ENCODE assay signal across 8 cellular contexts in genomic region chr9:35096035-35096849, GRCh38. TPM values are rescaled to one million over a fixed set of nuclear protein-coding genes. Genes with fewer than 3 reads are reported as not detected.
DNase-seq lines count a peak whose midpoint lies in the region; ATAC-seq and TF ChIP-seq lines count a peak whose summit lies in the region.

PIGO (minus strand) TSS chr9:35096591; CDS start chr9:35095565, 1,026 bp downstream.

- H2AFZ ChIP-seq in GM23338 = peak within 1 kb of the TSS; percentile 86; the same call in 1 of the 2 replicates

- H3K27ac Mint-ChIP-seq in GM23338 (peak within 1 kb of the TSS; percentile 96), neural crest cell (ENCODE audit: unreplicated experiment) (peak within 1 kb of the TSS; percentile 91)

- H3K4me3 ChIP-seq in GM23338 = peak within 1 kb of the TSS; percentile 79
- peak within 1 kb of the TSS; percentile 100 for H3K4me3 ChIP-seq in fibroblast of villous mesenchyme (ENCODE audit: low read depth, low read length)
- H3K4me3 ChIP-seq in subcutaneous abdominal adipose tissue (ENCODE audit: low read depth in 1 of 5, low read length in 5 of 5) = peak within 1 kb of the TSS; percentile 76 to 99 (median 98)

- H3K9me3 Mint-ChIP-seq in GM23338 = no peaks in the 10 kb centered on the region; the same call in 2 of the 3 replicates
- H3K9me3 Mint-ChIP-seq in neural crest cell = no peaks in the 10 kb centered on the region

- TF ChIP-seq CTCF in GM23338 (conservative IDR thresholded peaks at IDR 0.05; ENCODE audit: low read depth in 2 of 2) = peak; percentile 57 to 88
- peak; percentile 77 for TF ChIP-seq CTCF in LNCAP (IDR thresholded peaks at IDR 0.05)
- peak; percentile 77 for TF ChIP-seq CTCF in fibroblast of villous mesenchyme (IDR thresholded peaks at IDR 0.05; ENCODE audit: insufficient read depth, low read depth, low read length)
- TF ChIP-seq CTCF in neural crest cell (conservative IDR thresholded peaks at IDR 0.05) = peak; percentile 80

- H3K27me3 Mint-ChIP-seq in GM23338 (ENCODE audit: insufficient read depth, low read depth, poor library complexity) (peaks cover 16% of the 10 kb centered on the region), neural crest cell (ENCODE audit: low read depth) (no peaks in the 10 kb centered on the region)

- H3K36me3 Mint-ChIP-seq in GM23338 (ENCODE audit: low read depth) (peaks cover 32% of the 10 kb centered on the region), neural crest cell (ENCODE audit: low read depth) (no peaks in the 10 kb centered on the region)

- peaks cover 2% of the 10 kb centered on the region for H3K79me2 ChIP-seq in GM23338 (replicated peaks; ENCODE audit: insufficient read depth)

- H3K9me2 ChIP-seq in GM23338 (ENCODE audit: insufficient read depth) = no peaks in the 10 kb centered on the region

- H3K4me1 Mint-ChIP-seq in GM23338 (peaks cover 6% of the 10 kb centered on the region; the same call in 2 of the 3 replicates), neural crest cell (peaks cover 24% of the 10 kb centered on the region)

- peak; percentile 89 for TF ChIP-seq POLR2A in Raji (IDR thresholded peaks at IDR 0.05; ENCODE audit: insufficient read depth, low read depth, low read length)

- DNase-seq in ELF-1 (ENCODE audit: low read depth, low spot score) = peak; percentile 97
- peak; percentile 94 for DNase-seq in GM23338 (ENCODE audit: low spot score)
- DNase-seq in activated effector memory CD4-positive, alpha-beta T cell treated with anti-CD3 and anti-CD28 coated beads, Interleukin-2, amount 50 U/mL, for 16 hours = peak; percentile 96
- peak; percentile 78 for DNase-seq in fibroblast of villous mesenchyme (ENCODE audit: low read depth)
- peak; percentile 82 for DNase-seq in neural crest cell (ENCODE audit: low read depth, low spot score)

- peak within 1 kb of the TSS; percentile 86 for H3K4me3 Mint-ChIP-seq in GM23338
- peak within 1 kb of the TSS; percentile 91 for H3K4me3 Mint-ChIP-seq in neural crest cell

- H3K27me3 ChIP-seq in GM23338 (ENCODE audit: insufficient read depth) (no peaks in the 10 kb centered on the region), subcutaneous abdominal adipose tissue (ENCODE audit: control insufficient read depth in 5 of 5, insufficient read depth in 4 of 5, low read length in 5 of 5) (no peaks in the 10 kb centered on the region)

- peak within 1 kb of the TSS; percentile 92 to 96 (median 94) for H3K9ac ChIP-seq in subcutaneous abdominal adipose tissue (ENCODE audit: low read length in 5 of 5)

- no peaks in the 10 kb centered on the region for H3K9me3 ChIP-seq in subcutaneous abdominal adipose tissue (ENCODE audit: control insufficient read depth in 5 of 5, low read length in 5 of 5)

- H3F3A ChIP-seq in GM23338 (replicated peaks; ENCODE audit: low read depth) = 0 out of 2 replicates have a peak, but pooled peaks cover 5% of the 10 kb centered on the region

- H3K4me1 ChIP-seq in GM23338 (ENCODE audit: insufficient read depth) (no peaks in the 10 kb centered on the region), subcutaneous abdominal adipose tissue (ENCODE audit: control insufficient read depth in 5 of 5, insufficient read depth in 5 of 5, low read length in 5 of 5) (peaks cover 0 to 21% (median 11%) of the 10 kb centered on the region in 5 donors)

- H3K36me3 ChIP-seq in GM23338 (ENCODE audit: insufficient read depth) (peaks cover 3% of the 10 kb centered on the region; the same call in 1 of the 2 replicates), subcutaneous abdominal adipose tissue (ENCODE audit: control insufficient read depth in 5 of 5, insufficient read depth in 5 of 5, low read length in 5 of 5) (peaks cover 0 to 55% (median 41%) of the 10 kb centered on the region in 5 donors)

- peak; percentile 94 for ATAC-seq in GM23338

- no peaks in the 10 kb centered on the region for H4K20me1 ChIP-seq in GM23338 (replicated peaks; ENCODE audit: insufficient read depth)

- H3K4me2 ChIP-seq in GM23338 = peak within 1 kb of the TSS; percentile 81

- H3K27ac ChIP-seq in GM23338 (ENCODE audit: low read depth) (peak within 1 kb of the TSS; percentile 98), subcutaneous abdominal adipose tissue (ENCODE audit: low read depth, low read length) (peak within 1 kb of the TSS; percentile 93)

TF ChIP-seq in GM23338, 12 proteins besides CTCF, POLR2A, EP300 and RAD21:
- peak; percentile 82; the same call in 1 of the 2 replicates for TF ChIP-seq POLR2AphosphoS5 (IDR thresholded peaks at IDR 0.05; ENCODE audit: low read depth)
- TF ChIP-seq ZNF331 (CRISPR knock-in tag; IDR thresholded peaks at IDR 0.05; ENCODE audit: low read depth) = no peak
- peak; percentile 69 for TF ChIP-seq CREB1 (CRISPR knock-in tag; IDR thresholded peaks at IDR 0.05; ENCODE audit: low read depth)
- peak; percentile 47 for TF ChIP-seq ETS1 (IDR thresholded peaks at IDR 0.05)

RNA-seq across cellular contexts. Expression of gene PIGO, which starts in this region (rescaled TPM):
- total RNA-seq in GM23338 (2014; rRNA removed; shearing (Covaris generic)) = 13.6 and 18.9 TPM in 2 replicates
- 11.2 and 13.6 TPM in 2 replicates for polyA plus RNA-seq in GM23338 (2016; fragmentation: Nextera tagmentation; extraction: Ambion mirVana)
- 13.5 and 14.7 TPM in 2 replicates for total RNA-seq in fibroblast of villous mesenchyme
- total RNA-seq in neural crest cell = 24.3 and 28.3 TPM in 2 replicates

Comparison
In these comparisons a context has a peak if more than half of its experiments do, and no peak if none do; other contexts are left out.
1. Peak in every context shown above with its lines: DNase-seq, ATAC-seq, H3K4me3 ChIP-seq and H3K27ac ChIP-seq.